ENCODE assay signal across 1 cellular context in the genomic region with DNA sequence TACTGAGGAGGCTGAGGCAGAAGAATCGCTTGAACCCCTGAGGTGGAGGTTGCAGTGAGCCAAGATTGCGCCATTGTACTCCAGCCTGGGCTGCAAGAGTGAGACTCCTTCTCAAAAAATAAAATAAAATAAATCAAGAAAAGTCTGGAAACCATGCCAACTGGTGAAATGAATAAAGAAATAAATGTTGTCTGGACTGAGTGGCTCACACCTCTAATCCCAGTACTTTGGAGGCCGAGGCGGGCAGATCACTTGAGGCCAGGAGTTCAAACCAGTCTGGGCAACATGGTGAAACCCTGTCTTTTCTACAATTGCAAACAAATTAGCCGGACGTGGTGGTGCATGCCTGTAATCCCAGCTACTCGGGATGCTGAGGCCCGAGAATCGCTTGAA.
TF ChIP-seq lines count a peak whose summit lies in the region.

No MANE protein-coding gene starts in this region.

TF ChIP-seq in HepG2, 621 proteins besides CTCF, POLR2A, EP300 and RAD21 (continued from another document):
- TF ChIP-seq, protein P1, sequence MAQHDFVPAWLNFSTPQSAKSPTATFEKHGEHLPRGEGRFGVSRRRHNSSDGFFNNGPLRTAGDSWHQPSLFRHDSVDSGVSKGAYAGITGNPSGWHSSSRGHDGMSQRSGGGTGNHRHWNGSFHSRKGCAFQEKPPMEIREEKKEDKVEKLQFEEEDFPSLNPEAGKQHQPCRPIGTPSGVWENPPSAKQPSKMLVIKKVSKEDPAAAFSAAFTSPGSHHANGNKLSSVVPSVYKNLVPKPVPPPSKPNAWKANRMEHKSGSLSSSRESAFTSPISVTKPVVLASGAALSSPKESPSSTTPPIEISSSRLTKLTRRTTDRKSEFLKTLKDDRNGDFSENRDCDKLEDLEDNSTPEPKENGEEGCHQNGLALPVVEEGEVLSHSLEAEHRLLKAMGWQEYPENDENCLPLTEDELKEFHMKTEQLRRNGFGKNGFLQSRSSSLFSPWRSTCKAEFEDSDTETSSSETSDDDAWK (CRISPR knock-in tag; IDR thresholded peaks at IDR 0.05) = no peak
- TF ChIP-seq ZFP82 (CRISPR knock-in tag; IDR thresholded peaks at IDR 0.05; ENCODE audit: borderline replicate concordance) (no peak), ZNF609 (CRISPR knock-in tag; IDR thresholded peaks at IDR 0.05; ENCODE audit: borderline replicate concordance) (no peak), ZNF337 (CRISPR knock-in tag; IDR thresholded peaks at IDR 0.05; ENCODE audit: borderline replicate concordance, low read depth) (no peak), FOXO4 (CRISPR knock-in tag; conservative IDR thresholded peaks at IDR 0.05) (no peak), JUNB (CRISPR knock-in tag; IDR thresholded peaks at IDR 0.05; ENCODE audit: borderline replicate concordance) (no peak), FOXJ3 (CRISPR knock-in tag; IDR thresholded peaks at IDR 0.05; ENCODE audit: borderline replicate concordance) (no peak), TCF7L2 (IDR thresholded peaks at IDR 0.05; ENCODE audit: low read depth, low read length) (no peak), CENPBD1 (CRISPR knock-in tag; IDR thresholded peaks at IDR 0.05; ENCODE audit: borderline replicate concordance, low read depth) (no peak), ZNF83 (CRISPR knock-in tag; IDR thresholded peaks at IDR 0.05; ENCODE audit: borderline replicate concordance) (no peak), ZNF607 (CRISPR knock-in tag; IDR thresholded peaks at IDR 0.05; ENCODE audit: borderline replicate concordance) (no peak), NFKB2 (CRISPR knock-in tag; IDR thresholded peaks at IDR 0.05; ENCODE audit: borderline replicate concordance) (no peak), CHD4 (IDR thresholded peaks at IDR 0.05; ENCODE audit: borderline replicate concordance, low read length) (no peak), MTA3 (CRISPR knock-in tag; IDR thresholded peaks at IDR 0.05) (no peak), STAT5B (CRISPR knock-in tag; IDR thresholded peaks at IDR 0.05) (no peak), ZFP62 (CRISPR knock-in tag; IDR thresholded peaks at IDR 0.05) (no peak)
- TF ChIP-seq, protein P2, sequence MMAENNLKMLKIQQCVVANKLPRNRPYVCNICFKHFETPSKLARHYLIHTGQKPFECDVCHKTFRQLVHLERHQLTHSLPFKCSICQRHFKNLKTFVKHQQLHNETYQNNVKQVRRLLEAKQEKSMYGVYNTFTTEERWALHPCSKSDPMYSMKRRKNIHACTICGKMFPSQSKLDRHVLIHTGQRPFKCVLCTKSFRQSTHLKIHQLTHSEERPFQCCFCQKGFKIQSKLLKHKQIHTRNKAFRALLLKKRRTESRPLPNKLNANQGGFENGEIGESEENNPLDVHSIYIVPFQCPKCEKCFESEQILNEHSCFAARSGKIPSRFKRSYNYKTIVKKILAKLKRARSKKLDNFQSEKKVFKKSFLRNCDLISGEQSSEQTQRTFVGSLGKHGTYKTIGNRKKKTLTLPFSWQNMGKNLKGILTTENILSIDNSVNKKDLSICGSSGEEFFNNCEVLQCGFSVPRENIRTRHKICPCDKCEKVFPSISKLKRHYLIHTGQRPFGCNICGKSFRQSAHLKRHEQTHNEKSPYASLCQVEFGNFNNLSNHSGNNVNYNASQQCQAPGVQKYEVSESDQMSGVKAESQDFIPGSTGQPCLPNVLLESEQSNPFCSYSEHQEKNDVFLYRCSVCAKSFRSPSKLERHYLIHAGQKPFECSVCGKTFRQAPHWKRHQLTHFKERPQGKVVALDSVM (CRISPR knock-in tag; IDR thresholded peaks at IDR 0.05) = peak; percentile 71
- TF ChIP-seq, protein P3, sequence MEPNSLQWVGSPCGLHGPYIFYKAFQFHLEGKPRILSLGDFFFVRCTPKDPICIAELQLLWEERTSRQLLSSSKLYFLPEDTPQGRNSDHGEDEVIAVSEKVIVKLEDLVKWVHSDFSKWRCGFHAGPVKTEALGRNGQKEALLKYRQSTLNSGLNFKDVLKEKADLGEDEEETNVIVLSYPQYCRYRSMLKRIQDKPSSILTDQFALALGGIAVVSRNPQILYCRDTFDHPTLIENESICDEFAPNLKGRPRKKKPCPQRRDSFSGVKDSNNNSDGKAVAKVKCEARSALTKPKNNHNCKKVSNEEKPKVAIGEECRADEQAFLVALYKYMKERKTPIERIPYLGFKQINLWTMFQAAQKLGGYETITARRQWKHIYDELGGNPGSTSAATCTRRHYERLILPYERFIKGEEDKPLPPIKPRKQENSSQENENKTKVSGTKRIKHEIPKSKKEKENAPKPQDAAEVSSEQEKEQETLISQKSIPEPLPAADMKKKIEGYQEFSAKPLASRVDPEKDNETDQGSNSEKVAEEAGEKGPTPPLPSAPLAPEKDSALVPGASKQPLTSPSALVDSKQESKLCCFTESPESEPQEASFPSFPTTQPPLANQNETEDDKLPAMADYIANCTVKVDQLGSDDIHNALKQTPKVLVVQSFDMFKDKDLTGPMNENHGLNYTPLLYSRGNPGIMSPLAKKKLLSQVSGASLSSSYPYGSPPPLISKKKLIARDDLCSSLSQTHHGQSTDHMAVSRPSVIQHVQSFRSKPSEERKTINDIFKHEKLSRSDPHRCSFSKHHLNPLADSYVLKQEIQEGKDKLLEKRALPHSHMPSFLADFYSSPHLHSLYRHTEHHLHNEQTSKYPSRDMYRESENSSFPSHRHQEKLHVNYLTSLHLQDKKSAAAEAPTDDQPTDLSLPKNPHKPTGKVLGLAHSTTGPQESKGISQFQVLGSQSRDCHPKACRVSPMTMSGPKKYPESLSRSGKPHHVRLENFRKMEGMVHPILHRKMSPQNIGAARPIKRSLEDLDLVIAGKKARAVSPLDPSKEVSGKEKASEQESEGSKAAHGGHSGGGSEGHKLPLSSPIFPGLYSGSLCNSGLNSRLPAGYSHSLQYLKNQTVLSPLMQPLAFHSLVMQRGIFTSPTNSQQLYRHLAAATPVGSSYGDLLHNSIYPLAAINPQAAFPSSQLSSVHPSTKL (CRISPR knock-in tag; IDR thresholded peaks at IDR 0.05) = 0 out of 2 replicates have a peak, but pooled peaks have one; percentile 38
- TF ChIP-seq, protein P4, sequence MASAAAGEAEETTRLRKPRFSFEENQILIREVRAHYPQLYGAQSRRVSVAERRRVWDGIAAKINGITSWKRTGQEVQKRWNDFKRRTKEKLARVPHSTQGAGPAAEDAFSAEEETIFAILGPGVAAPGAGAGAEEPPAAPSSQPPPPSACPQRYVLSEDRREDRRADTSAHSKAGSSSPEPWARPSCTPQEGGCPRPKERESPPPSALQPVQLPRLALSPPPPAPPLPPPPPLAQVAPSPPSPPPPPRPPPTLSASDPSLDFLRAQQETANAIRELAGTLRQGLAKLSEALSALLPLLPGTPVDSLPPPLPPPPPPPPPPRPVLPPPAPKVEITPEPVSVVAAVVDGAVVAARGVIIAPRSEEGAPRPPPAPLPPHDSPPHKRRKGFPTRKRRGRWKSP (CRISPR knock-in tag; IDR thresholded peaks at IDR 0.05) = no peak
